Comparison of ENCODE assay signal across 1 cellular context in genomic region chr19:14530505-14530904, GRCh38.
TF ChIP-seq lines count a peak whose summit lies in the region.

No MANE protein-coding gene starts in this region.

TF ChIP-seq in H1, 55 proteins besides CTCF, POLR2A, EP300 and RAD21:
- no peak for TF ChIP-seq SIX5 (IDR thresholded peaks at IDR 0.05; ENCODE audit: low read depth, low read length)
- no peak for TF ChIP-seq PHF8 (conservative IDR thresholded peaks at IDR 0.05; ENCODE audit: low read depth, low read length)
- no peak for TF ChIP-seq NRF1 (IDR thresholded peaks at IDR 0.05; ENCODE audit: low read depth, low read length)
- no peak for TF ChIP-seq JUN (IDR thresholded peaks at IDR 0.05; ENCODE audit: low read depth, low read length)
